In genomic region chr2:42712934-42713333, GRCh38 we compare ENCODE assay signal across 20 cellular contexts. TPM values are rescaled to one million over a fixed set of nuclear protein-coding genes. Genes with fewer than 3 reads are reported as not detected.
DNase-seq lines count a peak whose midpoint lies in the region; ATAC-seq, FAIRE-seq and TF ChIP-seq lines count a peak whose summit lies in the region.
"Had no signal": no experiment of that assay in that cellular context is flagged by ENCODE, and none has a peak within 500 bp of the region (broad histone marks: within the 10 kb centered on the region; RNA-seq: fewer than 3 reads in every experiment).

No MANE protein-coding gene starts in this region.

- H3K36me3 Mint-ChIP-seq in neural progenitor cell: peaks cover 7% of the 10 kb centered on the region

- no peak overlapping the region for H2BK15ac ChIP-seq in H1 (ENCODE audit: low read length)

- H3K9me3 ChIP-seq in SJCRH30 (replicated peaks): no peaks in the 10 kb centered on the region
- no peaks in the 10 kb centered on the region for H3K9me3 ChIP-seq in H1 (ENCODE audit: insufficient read depth in 2 of 2, low read depth in 1 of 2, low read length in 1 of 2)
- no peaks in the 10 kb centered on the region for H3K9me3 ChIP-seq in neural progenitor cell (ENCODE audit: low read depth)
- no peaks in the 10 kb centered on the region for H3K9me3 ChIP-seq in suprapubic skin

- H3K4me2 ChIP-seq in H1 (ENCODE audit: insufficient read depth in 1 of 2, low read depth in 2 of 2, low read length in 2 of 2) (no peak overlapping the region), neural progenitor cell (no peak overlapping the region)

- no peak overlapping the region for H2BK12ac ChIP-seq in H1 (ENCODE audit: low read depth, low read length)

- no peak overlapping the region for H2BK5ac ChIP-seq in H1 (ENCODE audit: low read depth, low read length)

- peaks cover 9% of the 10 kb centered on the region for H3K36me3 ChIP-seq in SJCRH30
- H3K36me3 ChIP-seq in H1 (ENCODE audit: control insufficient read depth in 2 of 4, insufficient read depth in 4 of 4, low read length in 3 of 4): peaks cover 0 to 23% (median 14%) of the 10 kb centered on the region in 4 experiments; a peak in 6 of 8 replicates
- H3K36me3 ChIP-seq in neural progenitor cell: peaks cover 17% of the 10 kb centered on the region
- peaks cover 16% of the 10 kb centered on the region for H3K36me3 ChIP-seq in suprapubic skin

- H3K79me1 ChIP-seq in H1 (ENCODE audit: low read depth, low read length): no peaks in the 10 kb centered on the region

- H4K5ac ChIP-seq in H1 (ENCODE audit: insufficient read length, low read depth, low read length): no peak overlapping the region

- no peak overlapping the region for H2BK20ac ChIP-seq in H1 (ENCODE audit: low read length)

- no peaks in the 10 kb centered on the region for H3K9me3 Mint-ChIP-seq in neural progenitor cell
- H3K9me3 Mint-ChIP-seq: CD8-positive, alpha-beta memory T cell; H9 had no signal

- peak in 1 of 2 experiments; percentile 13 for DNase-seq in SJCRH30
- DNase-seq in H1 (ENCODE audit: low read depth in 1 of 2, low spot score in 2 of 2): no peak
- DNase-seq in neural progenitor cell (ENCODE audit: low spot score): no peak
- DNase-seq in suprapubic skin (ENCODE audit: low spot score in 2 of 2): no peak
- DNase-seq in activated CD4-positive, alpha-beta T cell treated with anti-CD3 and anti-CD28 coated beads for 1 hour: no peak
- DNase-seq: C1 segment of cervical spinal cord; CD4-positive, CD25-positive, alpha-beta regulatory T cell; CD8-positive, alpha-beta memory T cell; DMS 273 treated with DMSO at 0.1 percent for 48 hours; DMS79; EL; GDM1; H9 had no signal

- H3K27ac ChIP-seq in SJCRH30: peak overlapping the region; percentile 56; the same call in 1 of the 2 replicates
- no peak overlapping the region for H3K27ac ChIP-seq in H1 (ENCODE audit: low read depth, low read length)
- H3K27ac ChIP-seq in neural progenitor cell: peak overlapping the region; percentile 82
- no peak overlapping the region for H3K27ac ChIP-seq in suprapubic skin

- H3K56ac ChIP-seq in H1 (replicated peaks; ENCODE audit: insufficient read length, low read depth, low read length): no peak overlapping the region

- TF ChIP-seq POLR2A in H1 (IDR thresholded peaks at IDR 0.05; ENCODE audit: control extremely low read depth in 1 of 2, low read depth in 2 of 2, low read length in 2 of 2) (no peak), suprapubic skin (IDR thresholded peaks at IDR 0.05) (no peak)

- TF ChIP-seq RAD21 in H1 (IDR thresholded peaks at IDR 0.05 in 1 of 2, conservative IDR thresholded peaks at IDR 0.05 in 1 of 2; ENCODE audit: low read depth in 2 of 2, low read length in 2 of 2): no peak

- no peak for FAIRE-seq in H1 (lab: Jason Lieb, UNC)
- FAIRE-seq: D721Med, GM12878 had no signal

- H3K27me3 Mint-ChIP-seq in neural progenitor cell (ENCODE audit: insufficient read depth, low read depth): peaks cover 2% of the 10 kb centered on the region
- H3K27me3 Mint-ChIP-seq: CD4-positive, CD25-positive, alpha-beta regulatory T cell; CD8-positive, alpha-beta memory T cell had no signal

- H3K4me1 Mint-ChIP-seq in neural progenitor cell: no peaks in the 10 kb centered on the region
- H3K4me1 Mint-ChIP-seq: CD4-positive, CD25-positive, alpha-beta regulatory T cell; CD8-positive, alpha-beta memory T cell had no signal

- TF ChIP-seq CTCF in H1 (IDR thresholded peaks at IDR 0.05; ENCODE audit: control extremely low read depth in 1 of 3, insufficient read depth in 1 of 3, low read depth in 1 of 3, low read length in 3 of 3) (no peak), neural progenitor cell (IDR thresholded peaks at IDR 0.05) (no peak), suprapubic skin (IDR thresholded peaks at IDR 0.05) (no peak)

- no peak overlapping the region for H3K18ac ChIP-seq in H1 (ENCODE audit: extremely low read depth, low read length)

- H3K23me2 ChIP-seq in H1 (ENCODE audit: low read depth, low read length): no peaks in the 10 kb centered on the region; the same call in 1 of the 2 replicates

- no peak overlapping the region for H4K91ac ChIP-seq in H1 (replicated peaks; ENCODE audit: insufficient read length, low read length)

- no peak overlapping the region for H2AK5ac ChIP-seq in H1 (ENCODE audit: low read depth, low read length)

- H3K4me3 Mint-ChIP-seq in neural progenitor cell: no peak overlapping the region
- H3K4me3 Mint-ChIP-seq: CD4-positive, CD25-positive, alpha-beta regulatory T cell; CD8-positive, alpha-beta memory T cell; H9 had no signal

- TF ChIP-seq EP300 in H1 (IDR thresholded peaks at IDR 0.05; ENCODE audit: borderline replicate concordance in 1 of 2, low read depth in 2 of 2, low read length in 2 of 2) (no peak), suprapubic skin (IDR thresholded peaks at IDR 0.05) (no peak)

- H3K4me1 ChIP-seq in SJCRH30 (peaks cover 19% of the 10 kb centered on the region), H1 (replicated peaks in 1 of 4; ENCODE audit: control insufficient read depth in 3 of 4, insufficient read depth in 4 of 4, low read length in 3 of 4) (peaks cover 0 to 5% (median 2%) of the 10 kb centered on the region in 4 experiments; a peak in 2 of 7 replicates), neural progenitor cell (no peaks in the 10 kb centered on the region), suprapubic skin (no peaks in the 10 kb centered on the region)

- no peaks in the 10 kb centered on the region for H3K27me3 ChIP-seq in SJCRH30
- H3K27me3 ChIP-seq in H1 (replicated peaks in 1 of 4; ENCODE audit: control insufficient read depth in 3 of 4, extremely low read depth in 1 of 4, insufficient read depth in 3 of 4, low read length in 3 of 4): no peaks in the 10 kb centered on the region
- no peaks in the 10 kb centered on the region for H3K27me3 ChIP-seq in neural progenitor cell
- H3K27me3 ChIP-seq in suprapubic skin: no peaks in the 10 kb centered on the region

- POLR2A ChIA-PET in H1 (lab: Charles Lee; ENCODE audit: partially characterized antibody): interaction anchor here (0.6 to 1.3 kb wide), 6 partner anchors 9 to 339 kb away, joined by 3 to 5 read pairs (median 3); no protein-coding TSS in a partner anchor

- no peak overlapping the region for H3K4ac ChIP-seq in H1 (replicated peaks; ENCODE audit: insufficient read length, low read depth, low read length)

- no peak overlapping the region for H2BK120ac ChIP-seq in H1 (replicated peaks; ENCODE audit: low read depth, low read length)

- H3K79me2 ChIP-seq in H1 (ENCODE audit: control insufficient read depth in 1 of 2, insufficient read depth in 2 of 2, low read length in 2 of 2) (no peaks in the 10 kb centered on the region), neural progenitor cell (ENCODE audit: low read depth) (no peaks in the 10 kb centered on the region)

- no peak overlapping the region for H4K8ac ChIP-seq in H1 (ENCODE audit: extremely low read depth, insufficient read depth, low read length)

- no peak overlapping the region for H3K14ac ChIP-seq in H1 (ENCODE audit: insufficient read length)

- no peaks in the 10 kb centered on the region for H4K20me1 ChIP-seq in H1 (replicated peaks in 1 of 2; ENCODE audit: control insufficient read depth in 1 of 2, insufficient read depth in 2 of 2, low read length in 2 of 2)
- no peaks in the 10 kb centered on the region for H4K20me1 ChIP-seq in neural progenitor cell (ENCODE audit: low read depth)

- no peak overlapping the region for H3K23ac ChIP-seq in H1 (ENCODE audit: insufficient read length)

- no peak overlapping the region for H3K4me3 ChIP-seq in SJCRH30
- no peak overlapping the region for H3K4me3 ChIP-seq in H1 (ENCODE audit: extremely low read depth in 1 of 4, insufficient read depth in 2 of 4, low read depth in 3 of 4, low read length in 4 of 4)
- no peak overlapping the region for H3K4me3 ChIP-seq in neural progenitor cell
- H3K4me3 ChIP-seq in suprapubic skin: no peak overlapping the region
- H3K4me3 ChIP-seq: GM12878 had no signal

- peaks cover 38% of the 10 kb centered on the region for H3F3A ChIP-seq in neural progenitor cell (ENCODE audit: low read depth)

- no peak for ATAC-seq in GM18858 (IDR thresholded peaks at IDR 0.05; ENCODE audit: unreplicated experiment)
- ATAC-seq: GM12878, HCT116 had no signal

- H2AFZ ChIP-seq in H1 (ENCODE audit: low read length) (no peak overlapping the region), neural progenitor cell (replicated peaks) (no peak overlapping the region)

- 88% methylated on average over 2 of the region's 2 CpGs; no CpG with 5 or more reads in 1 of the 2 experiments for WGBS in H1 (ENCODE audit: extremely low coverage in 1 of 2, insufficient coverage in 1 of 2, insufficient read length in 1 of 2, insufficient replicate concordance in 2 of 2, low coverage in 1 of 2, low lambda C conversion rate in 2 of 2, missing lambda C conversion rate in 1 of 2), 2 experiments
- 87% methylated on average over 2 of the region's 2 CpGs for WGBS in suprapubic skin

- H3K9ac ChIP-seq in H1 (replicated peaks in 1 of 4; ENCODE audit: extremely low read depth in 1 of 4, low read depth in 3 of 4, low read length in 3 of 4): no peak overlapping the region
- no peak overlapping the region for H3K9ac ChIP-seq in neural progenitor cell

- CTCF ChIA-PET in H1 (lab: Charles Lee; ENCODE audit: partially characterized antibody): interaction anchor here (0.6 to 1.3 kb wide), 5 partner anchors 38 to 1036 kb away, joined by 3 to 5 read pairs (median 3); no protein-coding TSS in a partner anchor

- no peak overlapping the region for H3K27ac Mint-ChIP-seq in neural progenitor cell
- H3K27ac Mint-ChIP-seq: CD4-positive, CD25-positive, alpha-beta regulatory T cell; CD8-positive, alpha-beta memory T cell had no signal

TF ChIP-seq in H1, 55 proteins besides CTCF, POLR2A, EP300 and RAD21:
- 0 out of 2 replicates have a peak, but pooled peaks have one; percentile 34 for TF ChIP-seq POLR2AphosphoS5 (IDR thresholded peaks at IDR 0.05; ENCODE audit: low read depth, low read length)
- TF ChIP-seq POU5F1 (IDR thresholded peaks at IDR 0.05; ENCODE audit: low read depth, low read length): no peak

RNA-seq across cellular contexts. Expression of gene OXER1, which starts 51.0 kb away (rescaled TPM):
- total RNA-seq in SJCRH30 (2014; rRNA removed; shearing (Covaris generic)): 1.8 and 2.0 TPM in 2 replicates
- 1.2 and 1.3 TPM in 2 replicates for total RNA-seq in H1 (2021; fragmentation: NEBNext Ultra II Directional; extraction: Animal tissue kit (Norgen Biotek cat#: 25700))
- 2.9 and 3.7 TPM in 2 replicates for polyA plus RNA-seq in H1 (2011; rRNA removed)
- 1.8 TPM for polyA plus RNA-seq in H1 (2011; cell fraction: cytosol; rRNA removed)
- polyA plus RNA-seq in H1 (2011; cell fraction: nucleus; rRNA removed): 6.2 TPM
- polyA plus RNA-seq in H1 (2012, experiment 1 of 2): 1.3 to 2.9 TPM (median 2.4 TPM) in 4 replicates
- 0.71 TPM for polyA plus RNA-seq in H1 (2012, experiment 2 of 2)
- 0.65 TPM for polyA plus RNA-seq in H1 (2013, experiment 1 of 2)
- 0.46 TPM for polyA plus RNA-seq in H1 (2013, experiment 2 of 2)
- polyA minus RNA-seq in H1 (2011; rRNA and poly(A)+ RNA removed): 1.0 and 1.8 TPM in 2 replicates
- 0.81 TPM for polyA minus RNA-seq in H1 (2011; cell fraction: cytosol; rRNA and poly(A)+ RNA removed)
- polyA minus RNA-seq in H1 (2011; cell fraction: nucleus; rRNA and poly(A)+ RNA removed): 2.7 TPM
- total RNA-seq in neural progenitor cell (ENCODE audit: low replicate concordance) (0.62 and 0.88 TPM in 2 replicates), suprapubic skin (1 to 10 TPM in 3 of 4 donors, under 1 TPM in 1; 0.76 to 3.9 (median 2.1) TPM)
- total RNA-seq: A172; CD4-positive, CD25-positive, alpha-beta regulatory T cell; H4 had no signal
- polyA plus RNA-seq: BJ had no signal

Comparison
In these comparisons a context has a peak if more than half of its experiments do, and no peak if none do; other contexts are left out.
1. H3K27ac ChIP-seq: peak in SJCRH30 (single experiment) and neural progenitor cell (single experiment); none in H1 (single experiment) and suprapubic skin (single experiment).